Comparison of ENCODE assay signal across 22 cellular contexts in genomic region chr6:24453921-24454320, GRCh38. TPM values are rescaled to one million over a fixed set of nuclear protein-coding genes. Genes with fewer than 3 reads are reported as not detected.
DNase-seq lines count a peak whose midpoint lies in the region; ATAC-seq and TF ChIP-seq lines count a peak whose summit lies in the region.
"Had no signal": no experiment of that assay in that cellular context is flagged by ENCODE, and none has a peak within 500 bp of the region (broad histone marks: within the 10 kb centered on the region; RNA-seq: fewer than 3 reads in every experiment).

No MANE protein-coding gene starts in this region.

- no peaks in the 10 kb centered on the region for H3K9me3 ChIP-seq in HEK293 (ENCODE audit: control insufficient read depth, insufficient read depth, low read depth, low read length)
- H3K9me3 ChIP-seq in IMR-90 (ENCODE audit: control insufficient read depth, insufficient read depth, low read length), result no peaks in the 10 kb centered on the region
- no peaks in the 10 kb centered on the region for H3K9me3 ChIP-seq in osteoblast (ENCODE audit: low read depth, low read length)
- H3K9me3 ChIP-seq: BE2C, BLaER1 had no signal

- no peaks in the 10 kb centered on the region for H3K79me2 ChIP-seq in osteoblast (ENCODE audit: insufficient read depth, low read length)

- H2BK5ac ChIP-seq in IMR-90 (ENCODE audit: low read depth, low read length, poor library complexity, severe bottlenecking), result no peak overlapping the region

- no peaks in the 10 kb centered on the region; the same call in 1 of the 2 replicates for H3K27me3 ChIP-seq in IMR-90 (ENCODE audit: control insufficient read depth, insufficient read depth, low read length)
- no peaks in the 10 kb centered on the region for H3K27me3 ChIP-seq in osteoblast (ENCODE audit: insufficient read depth, low read length)
- H3K27me3 ChIP-seq: BE2C, BLaER1 had no signal

- no CpG with 5 or more reads among the region's 10 CpGs for WGBS in IMR-90 (ENCODE audit: extremely low coverage in 2 of 2, insufficient read length in 1 of 2), 2 experiments

- in situ Hi-C loops in IMR-90 (cut with MboI; ENCODE audit: low sequenced_read_pairs), result no loop called here

- no peak overlapping the region for H3K23ac ChIP-seq in IMR-90 (ENCODE audit: low read depth, low read length)

- no peaks in the 10 kb centered on the region for H3K9me1 ChIP-seq in IMR-90 (ENCODE audit: insufficient read depth, low read length)

- POLR2A ChIA-PET in HEK293 (lab: Yijun Ruan, JAX), result no interaction called here
- POLR2A ChIA-PET in IMR-90 (lab: Charles Lee; ENCODE audit: unreplicated experiment), result no interaction called here

- no peak for TF ChIP-seq RAD21 in IMR-90 (IDR thresholded peaks at IDR 0.05; ENCODE audit: low read length)

- H4K20me1 ChIP-seq in IMR-90 (ENCODE audit: insufficient read depth, low read length), result no peaks in the 10 kb centered on the region
- H4K20me1 ChIP-seq in osteoblast (ENCODE audit: insufficient read depth, low read length), result no peaks in the 10 kb centered on the region
- H4K20me1 ChIP-seq: BLaER1 had no signal

- no peak overlapping the region for H3K18ac ChIP-seq in IMR-90 (ENCODE audit: low read depth, low read length)

- H3K36me3 ChIP-seq in HEK293 (ENCODE audit: control insufficient read depth in 2 of 2, insufficient read depth in 1 of 2, low read length in 2 of 2) (no peaks in the 10 kb centered on the region), IMR-90 (ENCODE audit: control insufficient read depth, insufficient read depth, low read length) (no peaks in the 10 kb centered on the region), osteoblast (ENCODE audit: insufficient read depth, low read length) (no peaks in the 10 kb centered on the region)
- H3K36me3 ChIP-seq: BE2C, BLaER1 had no signal

- H3K4me1 ChIP-seq in HEK293 (ENCODE audit: control insufficient read depth, insufficient read depth, low read length), result no peaks in the 10 kb centered on the region
- no peaks in the 10 kb centered on the region for H3K4me1 ChIP-seq in IMR-90 (ENCODE audit: control insufficient read depth, insufficient read depth, low read length)
- no peaks in the 10 kb centered on the region for H3K4me1 ChIP-seq in osteoblast (ENCODE audit: insufficient read depth, low read length)
- H3K4me1 ChIP-seq: BE2C had no signal

- H3K14ac ChIP-seq in IMR-90 (replicated peaks; ENCODE audit: low read depth, low read length), result no peak overlapping the region

- no peak overlapping the region for H3K9ac ChIP-seq in IMR-90 (ENCODE audit: low read depth, low read length)
- H3K9ac ChIP-seq: BLaER1 had no signal

- H4K91ac ChIP-seq in IMR-90 (ENCODE audit: insufficient read depth, low read depth, low read length), result no peak overlapping the region

- H3K4me2 ChIP-seq in IMR-90 (ENCODE audit: low read depth, low read length), result no peak overlapping the region
- no peak overlapping the region for H3K4me2 ChIP-seq in osteoblast (ENCODE audit: insufficient read depth, low read length)
- H3K4me2 ChIP-seq: BLaER1 had no signal

- no peak overlapping the region for H2BK15ac ChIP-seq in IMR-90 (ENCODE audit: low read depth, low read length)

- no peak overlapping the region for H2BK120ac ChIP-seq in IMR-90 (ENCODE audit: low read depth, low read length)

- TF ChIP-seq POLR2A in IMR-90 (IDR thresholded peaks at IDR 0.05; ENCODE audit: low read depth, low read length), result no peak

- BruUV-seq in IMR-90 (replicated peaks; lab: Mats Ljungman, UMichigan), result no TSS peak

- CTCF ChIA-PET in HEK293 (lab: Yijun Ruan, JAX) (interaction anchor here (0.5 to 0.9 kb wide), 2 partner anchors 22 to 42 kb away, joined by 5 read pairs; no protein-coding TSS in a partner anchor), IMR-90 (lab: Yijun Ruan, JAX) (no interaction called here)

- H2AK5ac ChIP-seq in IMR-90 (ENCODE audit: low read depth, low read length), result no peak overlapping the region

- no peak overlapping the region for H4K8ac ChIP-seq in IMR-90 (ENCODE audit: low read depth in 2 of 2, low read length in 2 of 2)

- ATAC-seq in IMR-90 (ENCODE audit: low read depth) (no peak), GM21447 (IDR thresholded peaks at IDR 0.05; ENCODE audit: unreplicated experiment) (no peak), GM19035 (IDR thresholded peaks at IDR 0.05; ENCODE audit: unreplicated experiment) (no peak)
- ATAC-seq: GM12878 had no signal

- no peak overlapping the region for H2BK20ac ChIP-seq in IMR-90 (ENCODE audit: low read depth, low read length)

- intact Hi-C loops in IMR-90 (cut with micrococcal nuclease), result no loop called here

- TF ChIP-seq CTCF in HEK293 (tag by site-specific recombination; IDR thresholded peaks at IDR 0.05) (no peak), IMR-90 (conservative IDR thresholded peaks at IDR 0.05; ENCODE audit: low read depth, low read length) (no peak), osteoblast (IDR thresholded peaks at IDR 0.05; ENCODE audit: extremely low read depth, low read depth, low read length) (no peak)

- H3K79me1 ChIP-seq in IMR-90 (ENCODE audit: low read depth in 1 of 2, low read length in 2 of 2), result no peaks in the 10 kb centered on the region

- no peak for DNase-seq in IMR-90
- peak; percentile 22 for DNase-seq in osteoblast (ENCODE audit: insufficient read length, low spot score, missing footprints)
- DNase-seq: 8988T; ACHN; C1 segment of cervical spinal cord; CD4-positive, alpha-beta memory T cell; CD4-positive, CD25-positive, alpha-beta regulatory T cell; CD8-positive, alpha-beta memory T cell; COR-L47; DMS 273 treated with DMSO at 0.1 percent for 48 hours; DMS153; DMS53; DMS79; EL; GDM1 had no signal

- no peak overlapping the region for H3K56ac ChIP-seq in IMR-90 (ENCODE audit: extremely low read depth, insufficient read depth, low read length)

- H3K4me3 ChIP-seq in HEK293 (ENCODE audit: low read depth, low read length) (no peak overlapping the region), IMR-90 (ENCODE audit: insufficient read depth, low read depth, low read length) (no peak overlapping the region), osteoblast (ENCODE audit: insufficient read depth, low read length) (no peak overlapping the region)
- H3K4me3 ChIP-seq: BLaER1, GM12878 had no signal

- peak overlapping the region; percentile 18 for H2AFZ ChIP-seq in IMR-90 (replicated peaks; ENCODE audit: low read length, poor library complexity)
- H2AFZ ChIP-seq in osteoblast (ENCODE audit: low read length), result no peak overlapping the region

- H3K4ac ChIP-seq in IMR-90 (ENCODE audit: low read depth, low read length), result no peak overlapping the region

- dilution Hi-C loops in IMR-90 (cut with HindIII; ENCODE audit: low sequenced_read_pairs, unreplicated experiment), result no loop called here

- no peak overlapping the region for H2AK9ac ChIP-seq in IMR-90 (replicated peaks; ENCODE audit: low read depth, low read length, poor library complexity)

- no peak overlapping the region for H4K5ac ChIP-seq in IMR-90 (ENCODE audit: low read depth, low read length)

- H3K27ac ChIP-seq in HEK293 (ENCODE audit: extremely low read depth, low read depth, low read length) (no peak overlapping the region), IMR-90 (ENCODE audit: insufficient read depth, low read length) (no peak overlapping the region), osteoblast (ENCODE audit: low read depth, low read length) (no peak overlapping the region)
- H3K27ac ChIP-seq: BLaER1 had no signal

TF ChIP-seq in HEK293, 187 proteins besides CTCF, POLR2A, EP300 and RAD21:
- TF ChIP-seq SCRT1 (tag by site-specific recombination; IDR thresholded peaks at IDR 0.05; ENCODE audit: borderline replicate concordance) (0 out of 2 replicates have a peak, but pooled peaks have one; percentile 44), SCRT2 (tag by site-specific recombination; IDR thresholded peaks at IDR 0.05) (peak; percentile 80), ZNF488 (tag by site-specific recombination; IDR thresholded peaks at IDR 0.05) (no peak), ZNF114 (tag by site-specific recombination; IDR thresholded peaks at IDR 0.05) (no peak)

TF ChIP-seq in IMR-90, 13 proteins besides CTCF, POLR2A, EP300 and RAD21 (continues in another document):
- no peak for TF ChIP-seq MXI1 (IDR thresholded peaks at IDR 0.05; ENCODE audit: borderline replicate concordance, low read depth, low read length)
- no peak for TF ChIP-seq CHD1 (IDR thresholded peaks at IDR 0.05; ENCODE audit: low read depth, low read length)
- no peak for TF ChIP-seq BHLHE40 (IDR thresholded peaks at IDR 0.05; ENCODE audit: low read depth, low read length)
- no peak for TF ChIP-seq CEBPB (IDR thresholded peaks at IDR 0.05; ENCODE audit: low read depth, low read length)
- no peak for TF ChIP-seq MAZ (IDR thresholded peaks at IDR 0.05; ENCODE audit: borderline replicate concordance, low read depth, low read length)
- TF ChIP-seq FOS (IDR thresholded peaks at IDR 0.05; ENCODE audit: low read depth, low read length), result no peak
- TF ChIP-seq RCOR1 (IDR thresholded peaks at IDR 0.05; ENCODE audit: insufficient replicate concordance, low read length), result no peak
- TF ChIP-seq NFE2L2 (IDR thresholded peaks at IDR 0.05; ENCODE audit: low read depth, low read length), result no peak
- TF ChIP-seq SMC3 (IDR thresholded peaks at IDR 0.05; ENCODE audit: low read depth, low read length), result no peak
- TF ChIP-seq RFX5 (IDR thresholded peaks at IDR 0.05; ENCODE audit: low read depth, low read length), result no peak
- no peak for TF ChIP-seq MAFK (IDR thresholded peaks at IDR 0.05; ENCODE audit: low read depth, low read length)
- no peak for TF ChIP-seq USF2 (IDR thresholded peaks at IDR 0.05; ENCODE audit: low read depth, low read length)

RNA-seq across cellular contexts. Expression of gene GPLD1, which starts 35.5 kb away (rescaled TPM):
- total RNA-seq in IMR-90 (2012; rRNA removed) (0.18 and 0.28 TPM in 2 replicates), osteoblast (0.72 and 0.88 TPM in 2 replicates)
- polyA plus RNA-seq in IMR-90 (2012; rRNA removed), result 0.05 and 0.11 TPM in 2 replicates
- 0.05 and 0.21 TPM in 2 replicates for polyA plus RNA-seq in IMR-90 (2012; cell fraction: cytosol; rRNA removed)
- 0.11 and 0.12 TPM in 2 replicates for polyA plus RNA-seq in IMR-90 (2012; cell fraction: nucleus; rRNA removed; ENCODE audit: low replicate concordance)
- polyA plus RNA-seq: CD14-positive monocyte had no signal

RNA-seq across cellular contexts. Expression of gene ALDH5A1, which starts 40.8 kb away (rescaled TPM):
- total RNA-seq in IMR-90 (2012; rRNA removed) (0.28 and 0.36 TPM in 2 replicates), osteoblast (1.8 and 2.2 TPM in 2 replicates)
- polyA plus RNA-seq in IMR-90 (2012; rRNA removed), result 0.46 and 0.48 TPM in 2 replicates
- polyA plus RNA-seq in IMR-90 (2012; cell fraction: cytosol; rRNA removed), result 0.13 and 0.26 TPM in 2 replicates
- polyA plus RNA-seq in IMR-90 (2012; cell fraction: nucleus; rRNA removed; ENCODE audit: low replicate concordance), result 0.25 and 0.45 TPM in 2 replicates

RNA-seq across cellular contexts. Expression of gene MRS2, which starts 51.2 kb away (rescaled TPM):
- total RNA-seq in IMR-90 (2012; rRNA removed) (8.8 and 16.9 TPM in 2 replicates), osteoblast (22.7 and 23.5 TPM in 2 replicates)
- polyA plus RNA-seq in IMR-90 (2012; rRNA removed), result 8.7 and 11.1 TPM in 2 replicates
- polyA plus RNA-seq in IMR-90 (2012; cell fraction: cytosol; rRNA removed), result 3.1 and 4.6 TPM in 2 replicates
- polyA plus RNA-seq in IMR-90 (2012; cell fraction: nucleus; rRNA removed; ENCODE audit: low replicate concordance), result 8.2 and 13.5 TPM in 2 replicates
